In the genomic region with DNA sequence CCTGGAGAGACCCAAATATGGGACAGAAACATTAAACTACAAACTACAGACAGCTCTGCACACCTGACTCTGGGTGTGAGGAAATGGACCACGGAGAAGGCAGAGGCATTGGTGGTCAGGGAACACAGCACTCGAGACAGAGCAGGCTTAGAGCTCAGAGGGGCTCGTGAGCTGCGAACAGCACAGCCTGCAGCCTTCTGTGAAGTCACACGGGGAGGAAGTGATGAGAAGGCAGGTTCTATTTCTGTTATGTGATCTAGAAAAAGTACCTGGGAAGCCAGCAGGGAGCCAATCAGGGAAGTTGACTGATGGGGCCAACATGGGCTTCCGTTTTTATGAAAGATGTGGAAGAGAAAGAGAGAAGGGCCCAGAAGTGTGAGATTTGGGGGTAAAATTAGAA, we compare ENCODE assay signal across 24 cellular contexts.
"Had no signal": no experiment of that assay in that cellular context is flagged by ENCODE, and none has a peak within 500 bp of the region (broad histone marks: within the 10 kb centered on the region; RNA-seq: fewer than 3 reads in every experiment).

No MANE protein-coding gene starts in this region.

- H3K27me3 Mint-ChIP-seq: activated naive CD8-positive, alpha-beta T cell had no signal

- H3K27me3 ChIP-seq: gastrocnemius medialis, sigmoid colon, uterus had no signal

- DNase-seq: activated CD4-positive, alpha-beta T cell treated with anti-CD3 and anti-CD28 coated beads for 36 hours; activated CD4-positive, CD25-positive, alpha-beta regulatory T cell; activated effector memory CD4-positive, alpha-beta T cell treated with Interleukin-2 at 50 U/mL for 16 hours; activated naive CD4-positive, alpha-beta T cell treated with Interleukin-2 at 50 U/mL for 16 hours; effector memory CD8-positive, alpha-beta T cell; erythroblast; gastrocnemius medialis; glutamatergic neuron; left ventricle myocardium inferior; mesendoderm; retina; sigmoid colon; small intestine; stimulated activated CD4-positive, alpha-beta T cell treated with anti-CD3 and anti-CD28 coated beads, Interleukin-1b, Interleukin-23, amount 100 ng/mL, for 48 hours; stimulated activated naive CD4-positive, alpha-beta T cell; uterus had no signal

- H3K36me3 ChIP-seq: gastrocnemius medialis, left ventricle myocardium inferior, prostate gland, sigmoid colon, thoracic aorta, uterus had no signal

- H3K4me1 ChIP-seq: gastrocnemius medialis, prostate gland, uterus had no signal

- H3K27ac ChIP-seq: coronary artery, gastrocnemius medialis, left ventricle myocardium inferior, prostate gland, sigmoid colon, thoracic aorta, uterus had no signal

- H3K9me3 ChIP-seq: gastrocnemius medialis, prostate gland had no signal

- H3K27ac Mint-ChIP-seq: activated CD4-positive, alpha-beta T cell treated with anti-CD3 and anti-CD28 coated beads for 36 hours; activated naive CD8-positive, alpha-beta T cell; effector memory CD8-positive, alpha-beta T cell; nephron; type B pancreatic cell had no signal

- H3K4me3 ChIP-seq: coronary artery, gastrocnemius medialis, left ventricle myocardium inferior, lung, prostate gland, sigmoid colon, thoracic aorta, uterus had no signal

- H3K4me3 Mint-ChIP-seq: activated CD4-positive, alpha-beta T cell treated with anti-CD3 and anti-CD28 coated beads for 36 hours; activated naive CD8-positive, alpha-beta T cell; central memory CD8-positive, alpha-beta T cell; effector memory CD8-positive, alpha-beta T cell; nephron; type B pancreatic cell had no signal

- ATAC-seq: activated CD4-positive, alpha-beta T cell treated with anti-CD3 and anti-CD28 coated beads for 36 hours; effector memory CD8-positive, alpha-beta T cell; gastrocnemius medialis had no signal

- H3K36me3 Mint-ChIP-seq: type B pancreatic cell had no signal

- H3K4me1 Mint-ChIP-seq: activated CD4-positive, alpha-beta T cell treated with anti-CD3 and anti-CD28 coated beads for 36 hours; central memory CD8-positive, alpha-beta T cell had no signal
